In the genomic region with DNA sequence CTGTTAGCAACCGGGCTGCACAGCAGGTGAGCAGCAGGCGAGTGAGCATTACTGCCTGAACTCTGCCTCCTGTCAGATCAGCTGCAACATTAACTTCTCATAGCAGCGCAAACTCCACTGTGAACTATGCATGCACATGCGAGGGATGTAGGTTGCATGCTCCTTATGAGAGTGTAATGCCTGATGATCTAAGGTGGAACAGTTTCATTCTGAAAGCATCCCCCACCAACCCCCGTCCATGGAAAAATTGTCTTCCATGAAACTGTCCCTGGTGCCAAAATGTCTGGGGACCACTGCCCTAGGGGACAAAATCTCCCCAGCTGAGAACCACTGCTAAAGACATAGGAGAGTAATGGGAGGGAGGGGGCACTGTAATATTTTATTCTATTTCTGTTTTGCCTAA, we compare ENCODE assay signal across 13 cellular contexts. TPM values are rescaled to one million over a fixed set of nuclear protein-coding genes. Genes with fewer than 3 reads are reported as not detected.
DNase-seq lines count a peak whose midpoint lies in the region; ATAC-seq and TF ChIP-seq lines count a peak whose summit lies in the region.
"Had no signal": no experiment of that assay in that cellular context is flagged by ENCODE, and none has a peak within 500 bp of the region (broad histone marks: within the 10 kb centered on the region; RNA-seq: fewer than 3 reads in every experiment).

No MANE protein-coding gene starts in this region.

- H3K4me2 ChIP-seq in Loucy (ENCODE audit: low read depth, low read length, poor library complexity, severe bottlenecking) = peak overlapping the region; percentile 51
- H3K4me2 ChIP-seq: SK-N-SH had no signal

- TF ChIP-seq CTCF in Loucy (conservative IDR thresholded peaks at IDR 0.05; ENCODE audit: low read length) (no peak), foreskin fibroblast (IDR thresholded peaks at IDR 0.05; ENCODE audit: low read depth, low read length) (no peak)
- TF ChIP-seq CTCF in activated CD8-positive, alpha-beta T cell treated with anti-CD3 and anti-CD28 coated beads for 36 hours (IDR thresholded peaks at IDR 0.05) = no peak

- no peak overlapping the region for H3K9ac ChIP-seq in Loucy (ENCODE audit: low read depth, low read length, poor library complexity, severe bottlenecking)
- H3K9ac ChIP-seq: SK-N-SH had no signal

- H3K79me2 ChIP-seq in Loucy (ENCODE audit: insufficient read depth, low read length) = no peaks in the 10 kb centered on the region

- no peaks in the 10 kb centered on the region for H3K27me3 ChIP-seq in Loucy (ENCODE audit: insufficient read depth, low read length, poor library complexity, severe bottlenecking)

- H3K27ac Mint-ChIP-seq in activated CD8-positive, alpha-beta T cell treated with anti-CD3 and anti-CD28 coated beads for 36 hours = peak overlapping the region; percentile 76

- H3K4me1 ChIP-seq in Loucy (ENCODE audit: insufficient read depth, low read length, poor library complexity, severe bottlenecking) = peaks cover 11% of the 10 kb centered on the region

- H2AFZ ChIP-seq in Loucy (ENCODE audit: low read length) = peak overlapping the region; percentile 86

- H3K4me1 Mint-ChIP-seq in activated CD8-positive, alpha-beta T cell treated with anti-CD3 and anti-CD28 coated beads for 36 hours (ENCODE audit: low read depth) = peaks cover 34% of the 10 kb centered on the region

- H3K4me3 ChIP-seq in Loucy (ENCODE audit: low read length, poor library complexity, severe bottlenecking) = peak overlapping the region; percentile 32
- no peak overlapping the region for H3K4me3 ChIP-seq in foreskin fibroblast (ENCODE audit: low read depth in 1 of 2, low read length in 2 of 2)

- intact Hi-C loops in activated CD8-positive, alpha-beta T cell treated with anti-CD3 and anti-CD28 coated beads for 36 hours (cut with micrococcal nuclease) = loop anchor here (2.0 to 5.0 kb wide), 2 partner anchors 74 to 112 kb away; no protein-coding TSS in a partner anchor

- H3F3A ChIP-seq in Loucy (ENCODE audit: low read depth) = no peaks in the 10 kb centered on the region

- peaks cover 3% of the 10 kb centered on the region for H3K27me3 Mint-ChIP-seq in activated CD8-positive, alpha-beta T cell treated with anti-CD3 and anti-CD28 coated beads for 36 hours

- no peaks in the 10 kb centered on the region for H3K36me3 ChIP-seq in Loucy (ENCODE audit: insufficient read depth, low read length)

- ATAC-seq in activated CD8-positive, alpha-beta T cell treated with anti-CD3 and anti-CD28 coated beads for 36 hours = peak; percentile 70

- no peaks in the 10 kb centered on the region for H4K20me1 ChIP-seq in Loucy (ENCODE audit: insufficient read depth, low read length, poor library complexity, severe bottlenecking)

- no peaks in the 10 kb centered on the region for H3K9me2 ChIP-seq in Loucy (replicated peaks; ENCODE audit: low read depth, low read length)
- H3K9me2 ChIP-seq: SK-N-SH had no signal

- POLR2A ChIA-PET in activated CD8-positive, alpha-beta T cell treated with anti-CD3 and anti-CD28 coated beads for 36 hours (lab: Charles Lee) = no interaction called here

- H3K9me3 Mint-ChIP-seq in activated CD8-positive, alpha-beta T cell treated with anti-CD3 and anti-CD28 coated beads for 36 hours = no peaks in the 10 kb centered on the region

- CTCF ChIA-PET in activated CD8-positive, alpha-beta T cell treated with anti-CD3 and anti-CD28 coated beads for 36 hours (lab: Charles Lee) = interaction anchor here (0.9 to 5.2 kb wide), 5 partner anchors 11 to 114 kb away, joined by 3 to 50 read pairs (median 4); no protein-coding TSS in a partner anchor

- H3K36me3 Mint-ChIP-seq in activated CD8-positive, alpha-beta T cell treated with anti-CD3 and anti-CD28 coated beads for 36 hours (ENCODE audit: low read depth) = no peaks in the 10 kb centered on the region

- no peaks in the 10 kb centered on the region for H3K9me3 ChIP-seq in Loucy (ENCODE audit: insufficient read depth, low read depth, low read length)
- H3K9me3 ChIP-seq: SK-N-SH had no signal

- DNase-seq in stimulated activated CD4-positive, alpha-beta T cell treated with anti-CD3 and anti-CD28 coated beads, Interleukin-1b, Interleukin-23, amount 100 ng/mL, for 48 hours = peak; percentile 35
- DNase-seq in stimulated activated CD4-positive, alpha-beta T cell treated with anti-CD3 and anti-CD28 coated beads, Interleukin-4, amount 100 ng/mL, for 4 hours = no peak
- DNase-seq in activated CD8-positive, alpha-beta T cell treated with anti-CD3 and anti-CD28 coated beads for 36 hours = peak; percentile 51
- no peak for DNase-seq in activated gamma-delta T cell (lab: John Stamatoyannopoulos, UW)
- no peak for DNase-seq in germinal center (ENCODE audit: low spot score)
- no peak for DNase-seq in NCI-H187 treated with DMSO at 0.1 percent for 48 hours (lab: John Stamatoyannopoulos, UW)
- DNase-seq in foreskin fibroblast = no peak
- DNase-seq: central memory CD4-positive, alpha-beta T cell; islet precursor cell; SK-N-SH; small intestine had no signal

- H3K4me3 Mint-ChIP-seq in activated CD8-positive, alpha-beta T cell treated with anti-CD3 and anti-CD28 coated beads for 36 hours = no peak overlapping the region

RNA-seq across cellular contexts. Expression of a gene that starts 51.1 kb away (rescaled TPM):
- total RNA-seq in activated CD8-positive, alpha-beta T cell treated with anti-CD3 and anti-CD28 coated beads for 36 hours = 10 to 100 TPM; 17.3 to 18.6 TPM
- total RNA-seq: naive thymus-derived CD8-positive, alpha-beta T cell had no signal

Comparison
In these comparisons a context has a peak if more than half of its experiments do, and no peak if none do; other contexts are left out.
1. DNase-seq: peak in stimulated activated CD4-positive, alpha-beta T cell treated with anti-CD3 and anti-CD28 coated beads, Interleukin-1b, Interleukin-23, amount 100 ng/mL, for 48 hours (single experiment) and activated CD8-positive, alpha-beta T cell treated with anti-CD3 and anti-CD28 coated beads for 36 hours (single experiment); none in stimulated activated CD4-positive, alpha-beta T cell treated with anti-CD3 and anti-CD28 coated beads, Interleukin-4, amount 100 ng/mL, for 4 hours (0 of 2), activated gamma-delta T cell (single experiment), germinal center (single experiment), NCI-H187 treated with DMSO at 0.1 percent for 48 hours (single experiment) and foreskin fibroblast (0 of 2).